ENCODE assay signal across 8 cellular contexts in the genomic region with DNA sequence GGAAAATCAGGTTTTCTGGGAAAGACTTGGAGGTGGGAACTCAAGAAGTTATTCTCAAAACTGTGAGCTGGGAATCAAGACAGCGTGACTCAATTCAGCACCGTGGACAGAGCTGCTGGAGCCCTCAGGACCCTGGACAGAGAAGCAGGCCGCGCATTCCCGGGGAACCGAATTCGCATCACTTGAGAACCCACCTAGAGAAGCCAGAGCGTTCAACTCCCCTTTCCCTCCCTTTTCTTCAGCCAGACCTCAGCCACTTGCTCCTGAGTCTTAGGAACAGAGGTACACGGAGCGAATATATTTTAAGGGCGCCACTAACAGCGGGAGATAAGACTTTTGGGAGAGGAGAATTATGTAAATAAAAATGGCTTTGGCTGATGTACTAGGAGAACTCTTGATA. TPM values are rescaled to one million over a fixed set of nuclear protein-coding genes. Genes with fewer than 3 reads are reported as not detected.
DNase-seq lines count a peak whose midpoint lies in the region; ATAC-seq and TF ChIP-seq lines count a peak whose summit lies in the region.

No MANE protein-coding gene starts in this region.

- H3K27me3 ChIP-seq in right atrium auricular region, result peaks cover 17 to 24% of the 10 kb centered on the region in 2 donors

- no peaks in the 10 kb centered on the region for H3K9me3 ChIP-seq in right atrium auricular region

- H3K36me3 ChIP-seq in right atrium auricular region, result no peaks in the 10 kb centered on the region

- H3K4me3 ChIP-seq in right atrium auricular region, result no peak overlapping the region

- DNase-seq in H4 (ENCODE audit: low spot score) (peak; percentile 48), SW480 (ENCODE audit: low spot score) (peak; percentile 20), right atrium auricular region (ENCODE audit: low spot score) (peak; percentile 70), renal cortical epithelial cell (ENCODE audit: low read depth) (peak; percentile 55), NCI-H2171 treated with DMSO at 0.1 percent for 48 hours (lab: John Stamatoyannopoulos, UW) (no peak)
- peak; percentile 35 for DNase-seq in activated naive CD8-positive, alpha-beta T cell treated with anti-CD3 and anti-CD28 coated beads, Interleukin-2, amount 50 U/mL, for 16 hours (ENCODE audit: low read depth, low spot score)

- ATAC-seq in HG02642 (IDR thresholded peaks at IDR 0.05; ENCODE audit: poor library complexity, unreplicated experiment) (no peak), HG03457 (IDR thresholded peaks at IDR 0.05; ENCODE audit: unreplicated experiment) (no peak)

- H3K27ac ChIP-seq in right atrium auricular region, result no peak overlapping the region

- no peaks in the 10 kb centered on the region for H3K4me1 ChIP-seq in right atrium auricular region

- no peak for TF ChIP-seq CTCF in right atrium auricular region (IDR thresholded peaks at IDR 0.05)

RNA-seq across cellular contexts. Expression of gene LIN28A, which starts 2.0 kb away (rescaled TPM):
- not detected in 2 replicates for total RNA-seq in H4 (2014; rRNA removed; shearing (Covaris generic))
- not detected for total RNA-seq in right atrium auricular region
- not detected in 2 replicates for total RNA-seq in renal cortical epithelial cell

RNA-seq across cellular contexts. Expression of gene DHDDS, which starts 23.5 kb away (rescaled TPM):
- 24.6 and 39.4 TPM in 2 replicates for total RNA-seq in H4 (2014; rRNA removed; shearing (Covaris generic))
- total RNA-seq in right atrium auricular region (10 to 100 TPM; 24.2 to 33.3 TPM), renal cortical epithelial cell (39.1 and 43.9 TPM in 2 replicates)

RNA-seq across cellular contexts. Expression of gene ZNF683, which starts 36.1 kb away (rescaled TPM):
- total RNA-seq in H4 (2014; rRNA removed; shearing (Covaris generic)), result not detected in 2 replicates
- not detected for total RNA-seq in right atrium auricular region
- not detected in 2 replicates for total RNA-seq in renal cortical epithelial cell

RNA-seq across cellular contexts. Expression of gene CRYBG2, which starts 54.7 kb away (rescaled TPM):
- not detected in 2 replicates for total RNA-seq in H4 (2014; rRNA removed; shearing (Covaris generic))
- total RNA-seq in right atrium auricular region (not detected), renal cortical epithelial cell (0.35 and 7.1 TPM in 2 replicates)
